In genomic region chrX:135530097-135530496, GRCh38 we compare ENCODE assay signal across 30 cellular contexts.
"Had no signal": no experiment of that assay in that cellular context is flagged by ENCODE, and none has a peak within 500 bp of the region (broad histone marks: within the 10 kb centered on the region; RNA-seq: fewer than 3 reads in every experiment).

No MANE protein-coding gene starts in this region.

- H3K9me3 ChIP-seq: adrenal gland, MG63, SJCRH30 had no signal

- H3K27me3 ChIP-seq: adrenal gland, MG63, SJCRH30 had no signal

- ATAC-seq: activated CD4-positive, alpha-beta T cell treated with anti-CD3 and anti-CD28 coated beads for 36 hours; activated CD4-positive, CD25-positive, alpha-beta regulatory T cell treated with anti-CD3 and anti-CD28 coated beads, Interleukin-2, amount 50 U/mL, for 24 hours; activated naive CD4-positive, alpha-beta T cell treated with anti-CD3 and anti-CD28 coated beads, Interleukin-2, amount 50 U/mL, for 72 hours; activated T-cell treated with anti-CD3 and anti-CD28 coated beads, Interleukin-2, amount 50 U/mL, for 4 hours; Panc1; WTC11 had no signal

- H3K36me3 ChIP-seq: adrenal gland, MG63, SJCRH30 had no signal

- DNase-seq: activated CD4-positive, alpha-beta memory T cell treated with anti-CD3 and anti-CD28 coated beads for 36 hours; activated CD4-positive, alpha-beta T cell treated with anti-CD3 and anti-CD28 coated beads for 36 hours; activated CD4-positive, alpha-beta T cell treated with anti-CD3 and anti-CD28 coated beads, Interleukin-2, amount 10 ng/mL, durations not matched to agents 7 days and 5 days; activated CD8-positive, alpha-beta memory T cell treated with anti-CD3 and anti-CD28 coated beads, Interleukin-2, amount 50 U/mL, for 4 hours; activated gamma-delta T cell treated with Interleukin-2 at 50 U/mL for 16 hours; activated naive CD4-positive, alpha-beta T cell treated with anti-CD3 and anti-CD28 coated beads for 36 hours; activated T-cell treated with anti-CD3 and anti-CD28 coated beads for 4 hours; activated T-cell treated with anti-CD3 and anti-CD28 coated beads, Interleukin-2, amount 50 U/mL, for 4 hours; adrenal gland; cerebellar nuclear complex; MG63; NCI-H1092 treated with DMSO at 0.1 percent for 48 hours; NCI-H1417; NCI-H146; NCI-H187; NCI-H2029 treated with DMSO at 0.1 percent for 48 hours; NCI-H2107; NCI-H2171; NCI-H510A; NCI-H526; NCI-H748 treated with DMSO at 0.1 percent for 48 hours; SHP77; SJCRH30 had no signal

- H3K4me3 ChIP-seq: adrenal gland, MG63, SJCRH30, SK-N-MC had no signal

- H3K27ac ChIP-seq: adrenal gland, SJCRH30, SK-N-MC had no signal

- H3K4me1 ChIP-seq: SJCRH30 had no signal

- FAIRE-seq: bronchial epithelial cell, TTC549 had no signal
